In genomic region chr14:105187935-105188524, GRCh38 we compare ENCODE assay signal across 11 cellular contexts. TPM values are rescaled to one million over a fixed set of nuclear protein-coding genes. Genes with fewer than 3 reads are reported as not detected.
DNase-seq lines count a peak whose midpoint lies in the region; ATAC-seq lines count a peak whose summit lies in the region.
"Had no signal": no experiment of that assay in that cellular context is flagged by ENCODE, and none has a peak within 500 bp of the region (broad histone marks: within the 10 kb centered on the region; RNA-seq: fewer than 3 reads in every experiment).

No MANE protein-coding gene starts in this region.

- H3K27me3 Mint-ChIP-seq in activated naive CD8-positive, alpha-beta T cell treated with anti-CD3 and anti-CD28 coated beads, Interleukin-2, amount 10 ng/mL, durations not matched to agents 7 days and 5 days = no peaks in the 10 kb centered on the region
- peaks cover 7% of the 10 kb centered on the region for H3K27me3 Mint-ChIP-seq in activated naive CD8-positive, alpha-beta T cell treated with anti-CD3 and anti-CD28 coated beads, Interleukin-2, amount 50 U/mL, for 24 hours
- H3K27me3 Mint-ChIP-seq in stimulated activated naive CD8-positive, alpha-beta T cell treated with anti-CD3 and anti-CD28 coated beads, Interleukin-15, amount 100 ng/mL, for 72 hours = peaks cover 23% of the 10 kb centered on the region
- H3K27me3 Mint-ChIP-seq: activated naive CD8-positive, alpha-beta T cell had no signal

- H3K9me3 Mint-ChIP-seq in activated naive CD8-positive, alpha-beta T cell treated with anti-CD3 and anti-CD28 coated beads, Interleukin-2, amount 10 ng/mL, durations not matched to agents 7 days and 5 days = peaks cover 8% of the 10 kb centered on the region
- H3K9me3 Mint-ChIP-seq in activated naive CD8-positive, alpha-beta T cell treated with anti-CD3 and anti-CD28 coated beads, Interleukin-2, amount 50 U/mL, for 24 hours = peaks cover 6% of the 10 kb centered on the region
- H3K9me3 Mint-ChIP-seq in stimulated activated naive CD8-positive, alpha-beta T cell treated with anti-CD3 and anti-CD28 coated beads, Interleukin-15, amount 100 ng/mL, for 72 hours = peaks cover 5 to 14% of the 10 kb centered on the region in 2 donors

- peaks cover 2% of the 10 kb centered on the region for H3K36me3 Mint-ChIP-seq in activated naive CD8-positive, alpha-beta T cell treated with anti-CD3 and anti-CD28 coated beads, Interleukin-2, amount 10 ng/mL, durations not matched to agents 7 days and 5 days
- no peaks in the 10 kb centered on the region for H3K36me3 Mint-ChIP-seq in activated naive CD8-positive, alpha-beta T cell treated with anti-CD3 and anti-CD28 coated beads, Interleukin-2, amount 50 U/mL, for 24 hours (ENCODE audit: low read depth)
- H3K36me3 Mint-ChIP-seq: activated naive CD8-positive, alpha-beta T cell had no signal

- peaks cover 4% of the 10 kb centered on the region for H3K4me1 Mint-ChIP-seq in activated naive CD8-positive, alpha-beta T cell treated with anti-CD3 and anti-CD28 coated beads, Interleukin-2, amount 10 ng/mL, durations not matched to agents 7 days and 5 days
- H3K4me1 Mint-ChIP-seq in activated naive CD8-positive, alpha-beta T cell treated with anti-CD3 and anti-CD28 coated beads, Interleukin-2, amount 50 U/mL, for 24 hours = peaks cover 3% of the 10 kb centered on the region
- peaks cover 11% of the 10 kb centered on the region for H3K4me1 Mint-ChIP-seq in stimulated activated naive CD8-positive, alpha-beta T cell treated with anti-CD3 and anti-CD28 coated beads, Interleukin-15, amount 100 ng/mL, for 72 hours

- peak; percentile 25 for ATAC-seq in activated naive CD8-positive, alpha-beta T cell treated with anti-CD3 and anti-CD28 coated beads, Interleukin-2, amount 10 ng/mL, durations not matched to agents 7 days and 5 days (ENCODE audit: low read depth)
- no peak for ATAC-seq in activated naive CD8-positive, alpha-beta T cell treated with anti-CD3 and anti-CD28 coated beads, Interleukin-2, amount 50 U/mL, for 24 hours
- ATAC-seq in esophagus mucosa = peak; percentile 66
- ATAC-seq in stimulated activated naive CD8-positive, alpha-beta T cell treated with anti-CD3 and anti-CD28 coated beads, Interleukin-15, amount 100 ng/mL, for 72 hours = peak; percentile 17
- ATAC-seq in GM18511 (IDR thresholded peaks at IDR 0.05; ENCODE audit: unreplicated experiment) = no peak
- ATAC-seq in HG02678 (IDR thresholded peaks at IDR 0.05; ENCODE audit: unreplicated experiment) = no peak
- no peak for ATAC-seq in GM21367 (IDR thresholded peaks at IDR 0.05; ENCODE audit: unreplicated experiment)

- POLR2A ChIA-PET in activated naive CD8-positive, alpha-beta T cell treated with anti-CD3 and anti-CD28 coated beads, Interleukin-2, amount 10 ng/mL, durations not matched to agents 7 days and 5 days (lab: Charles Lee) = no interaction called here

- no peak for DNase-seq in activated naive CD8-positive, alpha-beta T cell treated with anti-CD3 and anti-CD28 coated beads, Interleukin-2, amount 10 ng/mL, durations not matched to agents 7 days and 5 days
- no peak for DNase-seq in activated naive CD8-positive, alpha-beta T cell treated with anti-CD3 and anti-CD28 coated beads, Interleukin-2, amount 50 U/mL, for 24 hours
- peak; percentile 58 for DNase-seq in NCI-H774 (lab: John Stamatoyannopoulos, UW)
- DNase-seq in stimulated activated naive CD8-positive, alpha-beta T cell treated with anti-CD3 and anti-CD28 coated beads, Interleukin-15, amount 100 ng/mL, for 72 hours = no peak
- DNase-seq: activated CD8-positive, alpha-beta memory T cell treated with anti-CD3 and anti-CD28 coated beads for 24 hours; T-helper 1 cell had no signal

- H3K4me3 Mint-ChIP-seq in activated naive CD8-positive, alpha-beta T cell treated with anti-CD3 and anti-CD28 coated beads, Interleukin-2, amount 10 ng/mL, durations not matched to agents 7 days and 5 days = no peak overlapping the region
- no peak overlapping the region for H3K4me3 Mint-ChIP-seq in activated naive CD8-positive, alpha-beta T cell treated with anti-CD3 and anti-CD28 coated beads, Interleukin-2, amount 50 U/mL, for 24 hours
- H3K4me3 Mint-ChIP-seq in stimulated activated naive CD8-positive, alpha-beta T cell treated with anti-CD3 and anti-CD28 coated beads, Interleukin-15, amount 100 ng/mL, for 72 hours = no peak overlapping the region
- H3K4me3 Mint-ChIP-seq: activated naive CD8-positive, alpha-beta T cell had no signal

- H3K27ac Mint-ChIP-seq in activated naive CD8-positive, alpha-beta T cell treated with anti-CD3 and anti-CD28 coated beads, Interleukin-2, amount 10 ng/mL, durations not matched to agents 7 days and 5 days = no peak overlapping the region
- H3K27ac Mint-ChIP-seq in activated naive CD8-positive, alpha-beta T cell treated with anti-CD3 and anti-CD28 coated beads, Interleukin-2, amount 50 U/mL, for 24 hours = no peak overlapping the region
- no peak overlapping the region for H3K27ac Mint-ChIP-seq in stimulated activated naive CD8-positive, alpha-beta T cell treated with anti-CD3 and anti-CD28 coated beads, Interleukin-15, amount 100 ng/mL, for 72 hours
- H3K27ac Mint-ChIP-seq: activated naive CD8-positive, alpha-beta T cell had no signal

RNA-seq across cellular contexts. Expression of gene NUDT14, which starts 6.9 kb away (rescaled TPM):
- 10 to 100 TPM; 23.3 to 28.0 TPM for total RNA-seq in activated naive CD8-positive, alpha-beta T cell treated with anti-CD3 and anti-CD28 coated beads, Interleukin-2, amount 10 ng/mL, durations not matched to agents 7 days and 5 days
- total RNA-seq in esophagus mucosa = 14.7 TPM

RNA-seq across cellular contexts. Expression of gene JAG2, which starts 19.5 kb away (rescaled TPM):
- total RNA-seq in activated naive CD8-positive, alpha-beta T cell treated with anti-CD3 and anti-CD28 coated beads, Interleukin-2, amount 10 ng/mL, durations not matched to agents 7 days and 5 days = 1 to 10 TPM; 1.8 to 3.2 TPM
- total RNA-seq in esophagus mucosa = 18.9 TPM

Comparison
In these comparisons a context has a peak if more than half of its experiments do, and no peak if none do; other contexts are left out.
1. ATAC-seq: peak in activated naive CD8-positive, alpha-beta T cell treated with anti-CD3 and anti-CD28 coated beads, Interleukin-2, amount 10 ng/mL, durations not matched to agents 7 days and 5 days (single experiment), esophagus mucosa (single experiment) and stimulated activated naive CD8-positive, alpha-beta T cell treated with anti-CD3 and anti-CD28 coated beads, Interleukin-15, amount 100 ng/mL, for 72 hours (single experiment); none in activated naive CD8-positive, alpha-beta T cell treated with anti-CD3 and anti-CD28 coated beads, Interleukin-2, amount 50 U/mL, for 24 hours (single experiment), GM18511 (single experiment), HG02678 (single experiment) and GM21367 (single experiment).